Comparison of ENCODE assay signal across 26 cellular contexts in the genomic region with DNA sequence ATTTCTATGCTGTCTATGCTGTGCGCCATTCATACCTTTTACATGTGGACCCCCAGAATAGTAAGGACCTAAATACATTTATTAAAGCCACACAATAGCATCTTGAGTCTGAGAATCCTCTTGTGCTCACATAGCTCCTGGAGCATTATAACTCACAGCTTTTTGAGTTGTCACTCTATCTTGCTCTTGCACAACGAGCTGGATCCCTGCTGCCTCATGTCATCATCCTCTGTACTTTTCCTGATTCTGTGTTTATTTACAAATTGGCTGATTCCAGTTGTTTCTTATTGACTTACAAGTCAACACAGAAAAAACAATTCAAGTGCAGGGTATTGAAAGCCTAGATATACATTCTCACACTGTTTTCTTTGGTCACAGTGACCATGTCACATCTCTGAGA.
"Had no signal": no experiment of that assay in that cellular context is flagged by ENCODE, and none has a peak within 500 bp of the region (broad histone marks: within the 10 kb centered on the region; RNA-seq: fewer than 3 reads in every experiment).

No MANE protein-coding gene starts in this region.

- H3K4me2 ChIP-seq: hepatocyte had no signal

- H3K27ac Mint-ChIP-seq: effector memory CD8-positive, alpha-beta T cell; memory B cell; natural killer cell; stimulated activated naive B cell treated with anti-CD40 and anti-IgM and Interleukin-4, amounts not matched to agents 10 μg/mL and 1 μg/mL and 100 μg/mL, for 72 hours; stimulated activated naive CD8-positive, alpha-beta T cell treated with anti-CD3 and anti-CD28 coated beads, Interleukin-15, Interleukin-2, amounts not matched to agents 100 ng/mL and 50 ng/mL, for 24 hours had no signal

- H3K36me3 ChIP-seq: esophagus squamous epithelium, gastroesophageal sphincter, heart left ventricle, left ventricle myocardium inferior, lower lobe of right lung, ovary, thoracic aorta, tibial nerve, upper lobe of left lung had no signal

- H2AFZ ChIP-seq: hepatocyte had no signal

- ATAC-seq: effector memory CD8-positive, alpha-beta T cell; foreskin keratinocyte; gastroesophageal sphincter; heart left ventricle; left cardiac atrium; lower lobe of right lung; natural killer cell; psoas muscle; right cardiac atrium; stimulated activated naive B cell treated with anti-CD40 and anti-IgM and Interleukin-4, amounts not matched to agents 10 μg/mL and 1 μg/mL and 100 μg/mL, for 72 hours had no signal

- H3K9me3 Mint-ChIP-seq: effector memory CD8-positive, alpha-beta T cell; natural killer cell; stimulated activated naive CD8-positive, alpha-beta T cell treated with anti-CD3 and anti-CD28 coated beads, Interleukin-15, Interleukin-2, amounts not matched to agents 100 ng/mL and 50 ng/mL, for 24 hours had no signal

- H3K36me3 Mint-ChIP-seq: natural killer cell had no signal

- H3K4me3 ChIP-seq: coronary artery, esophagus squamous epithelium, gastroesophageal sphincter, heart left ventricle, hepatocyte, left ventricle myocardium inferior, lower lobe of right lung, ovary, psoas muscle, thoracic aorta, tibial nerve, upper lobe of left lung had no signal

- H3K4me1 ChIP-seq: foreskin keratinocyte, gastroesophageal sphincter, left ventricle myocardium inferior, lower lobe of right lung, psoas muscle, tibial nerve had no signal

- H3K27me3 Mint-ChIP-seq: memory B cell; stimulated activated naive B cell treated with anti-CD40 and anti-IgM and Interleukin-4, amounts not matched to agents 10 μg/mL and 1 μg/mL and 100 μg/mL, for 72 hours; stimulated activated naive CD8-positive, alpha-beta T cell treated with anti-CD3 and anti-CD28 coated beads, Interleukin-15, Interleukin-2, amounts not matched to agents 100 ng/mL and 50 ng/mL, for 24 hours had no signal

- DNase-seq: effector memory CD8-positive, alpha-beta T cell; erythroblast; esophagus squamous epithelium; foreskin keratinocyte; heart left ventricle; left cardiac atrium; left ventricle myocardium inferior; lower lobe of right lung; natural killer cell; occipital lobe; ovary; posterior cingulate gyrus; psoas muscle; right cardiac atrium; small intestine; stimulated activated CD4-positive, alpha-beta T cell treated with anti-CD3 and anti-CD28 coated beads, Interleukin-15, amount 100 ng/mL, for 24 hours; stimulated activated CD4-positive, alpha-beta T cell treated with anti-CD3 and anti-CD28 coated beads, Interleukin-2, amount 100 ng/mL, for 48 hours; stimulated activated naive B cell treated with anti-CD40 and anti-IgM and Interleukin-4, amounts not matched to agents 10 μg/mL and 1 μg/mL and 100 μg/mL, for 72 hours; upper lobe of left lung had no signal

- H3K9me3 ChIP-seq: esophagus squamous epithelium, gastroesophageal sphincter, heart left ventricle, left ventricle myocardium inferior, lower lobe of right lung, ovary, psoas muscle, thoracic aorta, tibial nerve, upper lobe of left lung had no signal

- H3K27me3 ChIP-seq: esophagus squamous epithelium, gastroesophageal sphincter, heart left ventricle, ovary, tibial nerve, upper lobe of left lung had no signal

- H3K79me2 ChIP-seq: hepatocyte had no signal

- H3K27ac ChIP-seq: coronary artery, esophagus squamous epithelium, foreskin keratinocyte, gastroesophageal sphincter, heart left ventricle, hepatocyte, left ventricle myocardium inferior, lower lobe of right lung, ovary, psoas muscle, thoracic aorta, tibial nerve, upper lobe of left lung had no signal

- H3K4me3 Mint-ChIP-seq: effector memory CD8-positive, alpha-beta T cell; memory B cell; natural killer cell; stimulated activated naive B cell treated with anti-CD40 and anti-IgM and Interleukin-4, amounts not matched to agents 10 μg/mL and 1 μg/mL and 100 μg/mL, for 72 hours; stimulated activated naive CD8-positive, alpha-beta T cell treated with anti-CD3 and anti-CD28 coated beads, Interleukin-15, Interleukin-2, amounts not matched to agents 100 ng/mL and 50 ng/mL, for 24 hours had no signal
